2 cellular contexts compared by ENCODE assay signal in genomic region chr14:100204835-100205167, GRCh38. TPM values are rescaled to one million over a fixed set of nuclear protein-coding genes. Genes with fewer than 3 reads are reported as not detected.
"Had no signal": no experiment of that assay in that cellular context is flagged by ENCODE, and none has a peak within 500 bp of the region (broad histone marks: within the 10 kb centered on the region; RNA-seq: fewer than 3 reads in every experiment).

No MANE protein-coding gene starts in this region.

RNA-seq across cellular contexts. Expression of gene DEGS2, which starts 45.4 kb away (rescaled TPM):
- total RNA-seq: left ventricle myocardium inferior, neural crest cell had no signal
